8 cellular contexts compared by ENCODE assay signal in the genomic region with DNA sequence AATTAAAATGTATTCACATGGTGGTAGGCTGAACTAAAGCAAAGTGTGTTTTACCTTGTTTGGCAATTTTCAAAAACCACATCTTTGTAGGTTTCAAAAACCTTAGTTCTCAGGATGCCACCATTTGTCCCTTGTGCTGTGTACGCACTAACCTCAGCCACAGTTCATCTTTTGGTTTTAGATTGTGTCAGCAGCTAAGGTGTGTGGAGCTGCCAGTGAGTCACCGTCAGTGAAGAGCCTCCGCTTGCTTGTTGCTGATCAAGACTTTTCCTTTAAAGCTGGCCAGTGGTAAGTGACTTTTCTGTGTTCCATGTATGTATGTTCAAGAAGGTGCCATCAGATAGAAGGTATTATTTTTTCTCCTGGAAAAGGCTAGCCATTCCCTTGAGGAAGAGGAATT. TPM values are rescaled to one million over a fixed set of nuclear protein-coding genes. Genes with fewer than 3 reads are reported as not detected.
DNase-seq lines count a peak whose midpoint lies in the region; ATAC-seq, FAIRE-seq and TF ChIP-seq lines count a peak whose summit lies in the region.

No MANE protein-coding gene starts in this region.

- H3K4me3 ChIP-seq in small intestine (ENCODE audit: low read depth in 1 of 2, low read length in 2 of 2) (peak overlapping the region; percentile 9 to 42), GM23338 (no peak overlapping the region)

- no peaks in the 10 kb centered on the region for H3K79me2 ChIP-seq in GM23338 (replicated peaks; ENCODE audit: insufficient read depth)

- no peaks in the 10 kb centered on the region for H3K9me3 Mint-ChIP-seq in activated T-cell treated with anti-CD3 and anti-CD28 coated beads, Interleukin-2, amount 50 U/mL, for 4 hours
- no peaks in the 10 kb centered on the region for H3K9me3 Mint-ChIP-seq in GM23338

- H4K20me1 ChIP-seq in GM23338 (replicated peaks; ENCODE audit: insufficient read depth) = no peaks in the 10 kb centered on the region

- DNase-seq in activated T-cell treated with anti-CD3 and anti-CD28 coated beads, Interleukin-2, amount 50 U/mL, for 4 hours = peak; percentile 61
- DNase-seq in small intestine (peak; percentile 64), OCI-M1 (lab: John Stamatoyannopoulos, UW) (no peak), GM23338 (ENCODE audit: low spot score) (no peak), D341Med (ENCODE audit: low spot score) (no peak)

- ATAC-seq in GM18858 (IDR thresholded peaks at IDR 0.05; ENCODE audit: unreplicated experiment) = peak; percentile 78
- ATAC-seq in HG03108 (IDR thresholded peaks at IDR 0.05; ENCODE audit: unreplicated experiment) = peak; percentile 65
- ATAC-seq in activated T-cell treated with anti-CD3 and anti-CD28 coated beads, Interleukin-2, amount 50 U/mL, for 4 hours = peak; percentile 95
- no peak for ATAC-seq in HG02970 (IDR thresholded peaks at IDR 0.05; ENCODE audit: low FRiP score, unreplicated experiment)
- no peak for ATAC-seq in GM23338

- TF ChIP-seq CTCF in GM23338 (conservative IDR thresholded peaks at IDR 0.05; ENCODE audit: low read depth in 2 of 2) = no peak

- no peaks in the 10 kb centered on the region for H3K4me1 ChIP-seq in small intestine (ENCODE audit: control insufficient read depth in 2 of 2, insufficient read depth in 1 of 2, low read depth in 1 of 2, low read length in 1 of 2)
- no peaks in the 10 kb centered on the region for H3K4me1 ChIP-seq in GM23338 (ENCODE audit: insufficient read depth)

- 63 to 94% (median 80%) methylated on average over 3 of the region's 3 CpGs for WGBS in small intestine, 3 donors

- H3K27me3 Mint-ChIP-seq in activated T-cell treated with anti-CD3 and anti-CD28 coated beads, Interleukin-2, amount 50 U/mL, for 4 hours (ENCODE audit: low read depth) = no peaks in the 10 kb centered on the region
- no peaks in the 10 kb centered on the region for H3K27me3 Mint-ChIP-seq in GM23338 (ENCODE audit: insufficient read depth, low read depth, poor library complexity)

- no peak overlapping the region for H3K27ac Mint-ChIP-seq in GM23338

- no peak for FAIRE-seq in small intestine (lab: Jason Lieb, UNC)

- H3K36me3 Mint-ChIP-seq in activated T-cell treated with anti-CD3 and anti-CD28 coated beads, Interleukin-2, amount 50 U/mL, for 4 hours (ENCODE audit: insufficient read depth) = peaks cover 16% of the 10 kb centered on the region
- H3K36me3 Mint-ChIP-seq in GM23338 (ENCODE audit: low read depth) = peaks cover 18% of the 10 kb centered on the region; the same call in 2 of the 3 replicates

- H3K27me3 ChIP-seq in small intestine (ENCODE audit: control insufficient read depth in 2 of 2, insufficient read depth in 2 of 2, low read length in 2 of 2) (no peaks in the 10 kb centered on the region), GM23338 (ENCODE audit: insufficient read depth) (no peaks in the 10 kb centered on the region)

- H3K9me2 ChIP-seq in GM23338 (ENCODE audit: insufficient read depth) = no peaks in the 10 kb centered on the region

- H3K4me1 Mint-ChIP-seq in activated T-cell treated with anti-CD3 and anti-CD28 coated beads, Interleukin-2, amount 50 U/mL, for 4 hours (ENCODE audit: low read depth) = peaks cover 78% of the 10 kb centered on the region
- no peaks in the 10 kb centered on the region for H3K4me1 Mint-ChIP-seq in GM23338

- H3K27ac ChIP-seq in small intestine (ENCODE audit: low read depth in 1 of 2, low read length in 1 of 2) = peak overlapping the region; percentile 76 to 89
- H3K27ac ChIP-seq in GM23338 (ENCODE audit: low read depth) = no peak overlapping the region

- no peak overlapping the region for H3K4me2 ChIP-seq in GM23338

- H3F3A ChIP-seq in GM23338 (replicated peaks; ENCODE audit: low read depth) = no peaks in the 10 kb centered on the region

- no peaks in the 10 kb centered on the region for H3K9me3 ChIP-seq in small intestine (ENCODE audit: control insufficient read depth, low read depth)

- peaks cover 2 to 19% of the 10 kb centered on the region in 2 donors for H3K36me3 ChIP-seq in small intestine (ENCODE audit: control insufficient read depth in 2 of 2, insufficient read depth in 2 of 2, low read length in 2 of 2)
- peaks cover 11% of the 10 kb centered on the region; the same call in 1 of the 2 replicates for H3K36me3 ChIP-seq in GM23338 (ENCODE audit: insufficient read depth)

- H3K4me3 Mint-ChIP-seq in activated T-cell treated with anti-CD3 and anti-CD28 coated beads, Interleukin-2, amount 50 U/mL, for 4 hours = peak overlapping the region; percentile 80
- no peak overlapping the region for H3K4me3 Mint-ChIP-seq in GM23338

- no peak overlapping the region for H2AFZ ChIP-seq in GM23338

TF ChIP-seq in GM23338, 12 proteins besides CTCF, POLR2A, EP300 and RAD21 (continues in another document):
- TF ChIP-seq EZH2 (IDR thresholded peaks at IDR 0.05; ENCODE audit: low read depth, unreplicated experiment) = no peak
- TF ChIP-seq STAT1 (IDR thresholded peaks at IDR 0.05; ENCODE audit: unreplicated experiment) = no peak
- no peak for TF ChIP-seq ZNF331 (CRISPR knock-in tag; IDR thresholded peaks at IDR 0.05; ENCODE audit: low read depth)
- no peak for TF ChIP-seq ZNF114 (CRISPR knock-in tag; IDR thresholded peaks at IDR 0.05)
- TF ChIP-seq, protein P1, sequence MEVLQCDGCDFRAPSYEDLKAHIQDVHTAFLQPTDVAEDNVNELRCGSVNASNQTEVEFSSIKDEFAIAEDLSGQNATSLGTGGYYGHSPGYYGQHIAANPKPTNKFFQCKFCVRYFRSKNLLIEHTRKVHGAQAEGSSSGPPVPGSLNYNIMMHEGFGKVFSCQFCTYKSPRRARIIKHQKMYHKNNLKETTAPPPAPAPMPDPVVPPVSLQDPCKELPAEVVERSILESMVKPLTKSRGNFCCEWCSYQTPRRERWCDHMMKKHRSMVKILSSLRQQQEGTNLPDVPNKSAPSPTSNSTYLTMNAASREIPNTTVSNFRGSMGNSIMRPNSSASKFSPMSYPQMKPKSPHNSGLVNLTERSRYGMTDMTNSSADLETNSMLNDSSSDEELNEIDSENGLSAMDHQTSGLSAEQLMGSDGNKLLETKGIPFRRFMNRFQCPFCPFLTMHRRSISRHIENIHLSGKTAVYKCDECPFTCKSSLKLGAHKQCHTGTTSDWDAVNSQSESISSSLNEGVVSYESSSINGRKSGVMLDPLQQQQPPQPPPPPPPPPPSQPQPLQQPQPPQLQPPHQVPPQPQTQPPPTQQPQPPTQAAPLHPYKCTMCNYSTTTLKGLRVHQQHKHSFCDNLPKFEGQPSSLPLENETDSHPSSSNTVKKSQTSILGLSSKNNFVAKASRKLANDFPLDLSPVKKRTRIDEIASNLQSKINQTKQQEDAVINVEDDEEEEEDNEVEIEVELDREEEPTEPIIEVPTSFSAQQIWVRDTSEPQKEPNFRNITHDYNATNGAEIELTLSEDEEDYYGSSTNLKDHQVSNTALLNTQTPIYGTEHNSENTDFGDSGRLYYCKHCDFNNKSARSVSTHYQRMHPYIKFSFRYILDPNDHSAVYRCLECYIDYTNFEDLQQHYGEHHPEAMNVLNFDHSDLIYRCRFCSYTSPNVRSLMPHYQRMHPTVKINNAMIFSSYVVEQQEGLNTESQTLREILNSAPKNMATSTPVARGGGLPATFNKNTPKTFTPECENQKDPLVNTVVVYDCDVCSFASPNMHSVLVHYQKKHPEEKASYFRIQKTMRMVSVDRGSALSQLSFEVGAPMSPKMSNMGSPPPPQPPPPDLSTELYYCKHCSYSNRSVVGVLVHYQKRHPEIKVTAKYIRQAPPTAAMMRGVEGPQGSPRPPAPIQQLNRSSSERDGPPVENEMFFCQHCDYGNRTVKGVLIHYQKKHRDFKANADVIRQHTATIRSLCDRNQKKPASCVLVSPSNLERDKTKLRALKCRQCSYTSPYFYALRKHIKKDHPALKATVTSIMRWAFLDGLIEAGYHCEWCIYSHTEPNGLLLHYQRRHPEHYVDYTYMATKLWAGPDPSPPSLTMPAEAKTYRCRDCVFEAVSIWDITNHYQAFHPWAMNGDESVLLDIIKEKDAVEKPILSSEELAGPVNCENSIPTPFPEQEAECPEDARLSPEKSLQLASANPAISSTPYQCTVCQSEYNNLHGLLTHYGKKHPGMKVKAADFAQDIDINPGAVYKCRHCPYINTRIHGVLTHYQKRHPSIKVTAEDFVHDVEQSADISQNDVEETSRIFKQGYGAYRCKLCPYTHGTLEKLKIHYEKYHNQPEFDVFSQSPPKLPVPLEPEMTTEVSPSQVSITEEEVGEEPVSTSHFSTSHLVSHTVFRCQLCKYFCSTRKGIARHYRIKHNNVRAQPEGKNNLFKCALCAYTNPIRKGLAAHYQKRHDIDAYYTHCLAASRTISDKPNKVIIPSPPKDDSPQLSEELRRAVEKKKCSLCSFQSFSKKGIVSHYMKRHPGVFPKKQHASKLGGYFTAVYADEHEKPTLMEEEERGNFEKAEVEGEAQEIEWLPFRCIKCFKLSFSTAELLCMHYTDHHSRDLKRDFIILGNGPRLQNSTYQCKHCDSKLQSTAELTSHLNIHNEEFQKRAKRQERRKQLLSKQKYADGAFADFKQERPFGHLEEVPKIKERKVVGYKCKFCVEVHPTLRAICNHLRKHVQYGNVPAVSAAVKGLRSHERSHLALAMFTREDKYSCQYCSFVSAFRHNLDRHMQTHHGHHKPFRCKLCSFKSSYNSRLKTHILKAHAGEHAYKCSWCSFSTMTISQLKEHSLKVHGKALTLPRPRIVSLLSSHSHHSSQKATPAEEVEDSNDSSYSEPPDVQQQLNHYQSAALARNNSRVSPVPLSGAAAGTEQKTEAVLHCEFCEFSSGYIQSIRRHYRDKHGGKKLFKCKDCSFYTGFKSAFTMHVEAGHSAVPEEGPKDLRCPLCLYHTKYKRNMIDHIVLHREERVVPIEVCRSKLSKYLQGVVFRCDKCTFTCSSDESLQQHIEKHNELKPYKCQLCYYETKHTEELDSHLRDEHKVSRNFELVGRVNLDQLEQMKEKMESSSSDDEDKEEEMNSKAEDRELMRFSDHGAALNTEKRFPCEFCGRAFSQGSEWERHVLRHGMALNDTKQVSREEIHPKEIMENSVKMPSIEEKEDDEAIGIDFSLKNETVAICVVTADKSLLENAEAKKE (CRISPR knock-in tag; IDR thresholded peaks at IDR 0.05) = no peak
- TF ChIP-seq JUNB (IDR thresholded peaks at IDR 0.05; ENCODE audit: unreplicated experiment) = no peak

RNA-seq across cellular contexts. Expression of a gene that starts 21.1 kb away (rescaled TPM):
- 10 to 100 TPM; 24.6 to 25.5 (median 24.8) TPM for total RNA-seq in activated T-cell treated with anti-CD3 and anti-CD28 coated beads, Interleukin-2, amount 50 U/mL, for 4 hours
- polyA plus RNA-seq in small intestine (10 to 100 TPM; 15.3 to 28.4 (median 16.5) TPM), GM23338 (2016; fragmentation: Nextera tagmentation; extraction: Ambion mirVana) (20.0 and 22.9 TPM in 2 replicates)
- total RNA-seq in GM23338 (2014; rRNA removed; shearing (Covaris generic)) = 34.2 and 39.4 TPM in 2 replicates

RNA-seq across cellular contexts. Expression of a gene that starts 21.4 kb away (rescaled TPM):
- 10 to 100 TPM; 30.2 to 37.9 (median 33.4) TPM for total RNA-seq in activated T-cell treated with anti-CD3 and anti-CD28 coated beads, Interleukin-2, amount 50 U/mL, for 4 hours
- 10 to 100 TPM; 16.6 to 38.0 (median 35.7) TPM for polyA plus RNA-seq in small intestine
- total RNA-seq in GM23338 (2014; rRNA removed; shearing (Covaris generic)) = 14.0 and 15.3 TPM in 2 replicates
- 84.3 and 91.7 TPM in 2 replicates for polyA plus RNA-seq in GM23338 (2016; fragmentation: Nextera tagmentation; extraction: Ambion mirVana)

Comparison
In these comparisons a context has a peak if more than half of its experiments do, and no peak if none do; other contexts are left out.
1. ATAC-seq: peak in GM18858 (single experiment), HG03108 (single experiment) and activated T-cell treated with anti-CD3 and anti-CD28 coated beads, Interleukin-2, amount 50 U/mL, for 4 hours (2 of 2); none in HG02970 (single experiment) and GM23338 (single experiment).
2. DNase-seq: peak in activated T-cell treated with anti-CD3 and anti-CD28 coated beads, Interleukin-2, amount 50 U/mL, for 4 hours (single experiment) and small intestine (single experiment); none in OCI-M1 (single experiment), GM23338 (single experiment) and D341Med (single experiment).